ENCODE assay signal across 9 cellular contexts in genomic region chr11:92128026-92128425, GRCh38.
"Had no signal": no experiment of that assay in that cellular context is flagged by ENCODE, and none has a peak within 500 bp of the region (broad histone marks: within the 10 kb centered on the region; RNA-seq: fewer than 3 reads in every experiment).

No MANE protein-coding gene starts in this region.

- H3K36me3 ChIP-seq: HAP-1 had no signal

- ATAC-seq: GM23338, HCT116, HepG2 had no signal

- H2AFZ ChIP-seq: GM23338 had no signal

- DNase-seq: H7, HFFc6, KBM-7 had no signal

- H3K9me3 Mint-ChIP-seq: GM23338 had no signal

- H3K4me3 ChIP-seq: GM23338, HAP-1 had no signal

- H3K9me3 ChIP-seq: HAP-1 had no signal

- H3K4me3 Mint-ChIP-seq: GM23338, HFFc6, IgD-negative memory B cell had no signal

- H3K27me3 Mint-ChIP-seq: IgD-negative memory B cell had no signal

- H3K27ac Mint-ChIP-seq: GM23338, HFFc6, IgD-negative memory B cell had no signal

- H3K4me1 ChIP-seq: HAP-1 had no signal

- H3K4me2 ChIP-seq: GM23338 had no signal

- H3K36me3 Mint-ChIP-seq: IgD-negative memory B cell had no signal

- H3K4me1 Mint-ChIP-seq: IgD-negative memory B cell had no signal

- H3K27ac ChIP-seq: HL-60 had no signal
